Comparison of ENCODE assay signal across 20 cellular contexts in the genomic region with DNA sequence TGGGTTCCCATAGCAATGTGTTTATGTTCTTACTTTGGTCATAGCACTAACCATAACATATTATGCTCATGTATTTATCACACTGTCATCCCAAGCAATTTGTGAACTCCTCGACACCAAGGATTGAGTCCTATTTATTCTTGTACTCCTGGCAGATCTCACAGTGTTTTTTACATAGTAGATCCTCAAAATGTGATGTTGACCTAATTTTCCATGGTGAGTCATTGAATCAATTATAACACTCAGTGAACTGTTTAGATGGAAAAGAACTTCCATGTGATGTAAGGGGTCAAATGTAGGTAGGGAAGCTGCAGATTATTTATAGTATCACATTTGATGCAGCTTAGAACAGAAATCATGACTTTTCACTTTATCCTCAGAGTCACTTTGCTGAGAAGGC.
DNase-seq lines count a peak whose midpoint lies in the region; ATAC-seq, FAIRE-seq and TF ChIP-seq lines count a peak whose summit lies in the region.
"Had no signal": no experiment of that assay in that cellular context is flagged by ENCODE, and none has a peak within 500 bp of the region (broad histone marks: within the 10 kb centered on the region; RNA-seq: fewer than 3 reads in every experiment).

No MANE protein-coding gene starts in this region.

- DNase-seq in Caki2 (ENCODE audit: low read depth) (peak; percentile 82), M059J (ENCODE audit: low read depth) (peak; percentile 65), fibroblast of mammary gland (ENCODE audit: low read depth) (peak; percentile 59), putamen (ENCODE audit: low spot score) (peak; percentile 69), pancreas (no peak), uterus (no peak)
- DNase-seq in stimulated activated naive CD8-positive, alpha-beta T cell treated with anti-CD3 and anti-CD28 coated beads, Interleukin-15, Interleukin-2, amounts not matched to agents 100 U/mL and 50 U/mL, for 24 hours = no peak
- DNase-seq: CD4-positive, alpha-beta memory T cell; DMS79 treated with DMSO at 0.1 percent for 48 hours; H9; MV-4-11; NCI-H187; NCI-H2107; NCI-H510A treated with DMSO at 0.1 percent for 48 hours; NCI-H774; SHP77 had no signal

- no peaks in the 10 kb centered on the region for H3K27me3 ChIP-seq in pancreas
- H3K27me3 ChIP-seq in uterus = no peaks in the 10 kb centered on the region
- H3K27me3 ChIP-seq: BLaER1 had no signal

- no peak for TF ChIP-seq CTCF in fibroblast of mammary gland (conservative IDR thresholded peaks at IDR 0.05; ENCODE audit: control insufficient read depth, insufficient read depth, low read depth, low read length)
- TF ChIP-seq CTCF in pancreas (IDR thresholded peaks at IDR 0.05) = no peak
- no peak for TF ChIP-seq CTCF in uterus (IDR thresholded peaks at IDR 0.05)

- H3K36me3 ChIP-seq in pancreas (no peaks in the 10 kb centered on the region), uterus (no peaks in the 10 kb centered on the region)
- H3K36me3 ChIP-seq: BLaER1 had no signal

- H3K4me3 ChIP-seq in fibroblast of mammary gland (ENCODE audit: control insufficient read depth, low read depth, low read length) (no peak overlapping the region), pancreas (no peak overlapping the region), uterus (no peak overlapping the region)
- H3K4me3 ChIP-seq: A549, BLaER1, SK-N-MC had no signal

- H3K4me1 ChIP-seq in pancreas = no peaks in the 10 kb centered on the region
- no peaks in the 10 kb centered on the region for H3K4me1 ChIP-seq in uterus
- H3K4me1 ChIP-seq: A549, BLaER1 had no signal

- in situ Hi-C loops in Caki2 (cut with HindIII; ENCODE audit: low pct_unique_long_range_greater_than_20kb, low sequenced_read_pairs) = no loop called here

- no peak for TF ChIP-seq POLR2A in uterus (IDR thresholded peaks at IDR 0.05)

- FAIRE-seq in pancreas (lab: Jason Lieb, UNC) = no peak
- FAIRE-seq: A549 had no signal

- H3K9me3 ChIP-seq in pancreas (no peaks in the 10 kb centered on the region), uterus (no peaks in the 10 kb centered on the region)
- H3K9me3 ChIP-seq: A549, BLaER1 had no signal

- ATAC-seq in HG03439 (IDR thresholded peaks at IDR 0.05; ENCODE audit: unreplicated experiment) (no peak), pancreas (no peak)
- ATAC-seq in stimulated activated naive CD8-positive, alpha-beta T cell treated with anti-CD3 and anti-CD28 coated beads, Interleukin-15, Interleukin-2, amounts not matched to agents 100 U/mL and 50 U/mL, for 24 hours = no peak
- ATAC-seq: A549 had no signal

- intact Hi-C loops in pancreas (cut with DNase I) = no loop called here
- intact Hi-C loops in uterus (cut with DNase I; ENCODE audit: low total_unique reads) = no loop called here

- H3K27ac ChIP-seq in pancreas (no peak overlapping the region), uterus (no peak overlapping the region)
- H3K27ac ChIP-seq: A549, BLaER1, SK-N-MC had no signal

- WGBS in pancreas, 2 donors = 65 to 84% methylated on average over 1 of the region's 1 CpG

Comparison
In these comparisons a context has a peak if more than half of its experiments do, and no peak if none do; other contexts are left out.
1. DNase-seq: peak in Caki2 (single experiment), M059J (single experiment), fibroblast of mammary gland (single experiment) and putamen (single experiment); none in stimulated activated naive CD8-positive, alpha-beta T cell treated with anti-CD3 and anti-CD28 coated beads, Interleukin-15, Interleukin-2, amounts not matched to agents 100 U/mL and 50 U/mL, for 24 hours (single experiment), pancreas (0 of 6) and uterus (0 of 2).